ENCODE assay signal across 8 cellular contexts in genomic region chr2:26765475-26766200, GRCh38. TPM values are rescaled to one million over a fixed set of nuclear protein-coding genes. Genes with fewer than 3 reads are reported as not detected.
DNase-seq lines count a peak whose midpoint lies in the region; ATAC-seq and TF ChIP-seq lines count a peak whose summit lies in the region.

No MANE protein-coding gene starts in this region.

- no peak overlapping the region for H3K27ac ChIP-seq in GM23338 (ENCODE audit: low read depth)

- H3K4me1 Mint-ChIP-seq in GM23338: peaks cover 13% of the 10 kb centered on the region
- H3K4me1 Mint-ChIP-seq in T-helper 17 cell: peaks cover 29% of the 10 kb centered on the region

- H3K4me3 Mint-ChIP-seq in GM23338: peak overlapping the region; percentile 80
- H3K4me3 Mint-ChIP-seq in T-helper 17 cell: peak overlapping the region; percentile 94

- no peaks in the 10 kb centered on the region for H3K79me2 ChIP-seq in GM23338 (replicated peaks; ENCODE audit: insufficient read depth)

- no peaks in the 10 kb centered on the region for H3K9me2 ChIP-seq in GM23338 (ENCODE audit: insufficient read depth)

- H3K9me3 ChIP-seq in T-helper 17 cell (ENCODE audit: control insufficient read depth, low read length, poor library complexity, severe bottlenecking): no peaks in the 10 kb centered on the region
- no peaks in the 10 kb centered on the region for H3K9me3 ChIP-seq in skeletal muscle satellite cell (replicated peaks; ENCODE audit: low read length)

- no peaks in the 10 kb centered on the region; the same call in 2 of the 3 replicates for H3K9me3 Mint-ChIP-seq in GM23338

- no peaks in the 10 kb centered on the region for H4K20me1 ChIP-seq in GM23338 (replicated peaks; ENCODE audit: insufficient read depth)

- peaks cover 9% of the 10 kb centered on the region for H3K27me3 Mint-ChIP-seq in GM23338 (ENCODE audit: insufficient read depth, low read depth, poor library complexity)
- H3K27me3 Mint-ChIP-seq in T-helper 17 cell: no peaks in the 10 kb centered on the region

- H3K36me3 ChIP-seq in GM23338 (ENCODE audit: insufficient read depth) (no peaks in the 10 kb centered on the region), skeletal muscle satellite cell (ENCODE audit: insufficient read depth, low read length) (peaks cover 7% of the 10 kb centered on the region)

- no peak overlapping the region for H2AFZ ChIP-seq in GM23338

- H3K27ac Mint-ChIP-seq in GM23338: no peak overlapping the region
- H3K27ac Mint-ChIP-seq in T-helper 17 cell: peak overlapping the region; percentile 96

- peaks cover 9% of the 10 kb centered on the region; the same call in 1 of the 2 replicates for H3K27me3 ChIP-seq in GM23338 (ENCODE audit: insufficient read depth)
- H3K27me3 ChIP-seq in skeletal muscle satellite cell (ENCODE audit: control insufficient read depth, insufficient read depth, low read length): no peaks in the 10 kb centered on the region

- TF ChIP-seq CTCF in GM23338 (conservative IDR thresholded peaks at IDR 0.05; ENCODE audit: low read depth in 2 of 2) (no peak), fibroblast of pulmonary artery (IDR thresholded peaks at IDR 0.05; ENCODE audit: low read length, missing control alignments) (no peak)

- no peaks in the 10 kb centered on the region for H3K4me1 ChIP-seq in GM23338 (ENCODE audit: insufficient read depth)
- H3K4me1 ChIP-seq in skeletal muscle satellite cell (ENCODE audit: control insufficient read depth, insufficient read depth, low read length): peaks cover 25% of the 10 kb centered on the region

- peak overlapping the region; percentile 97 for H3K9ac ChIP-seq in skeletal muscle satellite cell (ENCODE audit: low read depth, low read length)

- ATAC-seq in GM23338 (no peak), T-helper 17 cell (no peak)

- H3K4me2 ChIP-seq in GM23338 (no peak overlapping the region), skeletal muscle satellite cell (ENCODE audit: low read length) (peak overlapping the region; percentile 96)

- no peaks in the 10 kb centered on the region for H3K36me3 Mint-ChIP-seq in GM23338 (ENCODE audit: low read depth)
- no peaks in the 10 kb centered on the region for H3K36me3 Mint-ChIP-seq in T-helper 17 cell (ENCODE audit: low read depth)

- DNase-seq in GM23338 (ENCODE audit: low spot score) (no peak), T-helper 17 cell (no peak), fibroblast of pulmonary artery (ENCODE audit: low read depth) (no peak), epidermal melanocyte (ENCODE audit: insufficient read length, low spot score) (no peak), G401 (ENCODE audit: low spot score) (no peak), 8988T (no peak), NCI-H2029 treated with DMSO at 0.1 percent for 48 hours (lab: John Stamatoyannopoulos, UW) (no peak)

- no peaks in the 10 kb centered on the region for H3F3A ChIP-seq in GM23338 (replicated peaks; ENCODE audit: low read depth)

- in situ Hi-C loops in G401 (cut with HindIII; ENCODE audit: low sequenced_read_pairs): no loop called here

- peak overlapping the region; percentile 91; the same call in 1 of the 2 replicates for H3K4me3 ChIP-seq in GM23338
- H3K4me3 ChIP-seq in fibroblast of pulmonary artery (replicated peaks; ENCODE audit: low read depth, low read length): peak overlapping the region; percentile 90
- peak overlapping the region; percentile 94 for H3K4me3 ChIP-seq in skeletal muscle satellite cell (ENCODE audit: low read length)

TF ChIP-seq in GM23338, 12 proteins besides CTCF, POLR2A, EP300 and RAD21 (continues in another document):
- TF ChIP-seq STAT1 (IDR thresholded peaks at IDR 0.05; ENCODE audit: unreplicated experiment) (no peak), ZNF114 (CRISPR knock-in tag; IDR thresholded peaks at IDR 0.05) (no peak), EZH2 (IDR thresholded peaks at IDR 0.05; ENCODE audit: low read depth, unreplicated experiment) (no peak), ZNF331 (CRISPR knock-in tag; IDR thresholded peaks at IDR 0.05; ENCODE audit: low read depth) (no peak), POLR2AphosphoS5 (IDR thresholded peaks at IDR 0.05; ENCODE audit: low read depth) (no peak), JUNB (IDR thresholded peaks at IDR 0.05; ENCODE audit: unreplicated experiment) (no peak), NANOG (IDR thresholded peaks at IDR 0.05; ENCODE audit: borderline replicate concordance) (no peak), CREB1 (CRISPR knock-in tag; IDR thresholded peaks at IDR 0.05; ENCODE audit: low read depth) (no peak)
- TF ChIP-seq, protein P1, sequence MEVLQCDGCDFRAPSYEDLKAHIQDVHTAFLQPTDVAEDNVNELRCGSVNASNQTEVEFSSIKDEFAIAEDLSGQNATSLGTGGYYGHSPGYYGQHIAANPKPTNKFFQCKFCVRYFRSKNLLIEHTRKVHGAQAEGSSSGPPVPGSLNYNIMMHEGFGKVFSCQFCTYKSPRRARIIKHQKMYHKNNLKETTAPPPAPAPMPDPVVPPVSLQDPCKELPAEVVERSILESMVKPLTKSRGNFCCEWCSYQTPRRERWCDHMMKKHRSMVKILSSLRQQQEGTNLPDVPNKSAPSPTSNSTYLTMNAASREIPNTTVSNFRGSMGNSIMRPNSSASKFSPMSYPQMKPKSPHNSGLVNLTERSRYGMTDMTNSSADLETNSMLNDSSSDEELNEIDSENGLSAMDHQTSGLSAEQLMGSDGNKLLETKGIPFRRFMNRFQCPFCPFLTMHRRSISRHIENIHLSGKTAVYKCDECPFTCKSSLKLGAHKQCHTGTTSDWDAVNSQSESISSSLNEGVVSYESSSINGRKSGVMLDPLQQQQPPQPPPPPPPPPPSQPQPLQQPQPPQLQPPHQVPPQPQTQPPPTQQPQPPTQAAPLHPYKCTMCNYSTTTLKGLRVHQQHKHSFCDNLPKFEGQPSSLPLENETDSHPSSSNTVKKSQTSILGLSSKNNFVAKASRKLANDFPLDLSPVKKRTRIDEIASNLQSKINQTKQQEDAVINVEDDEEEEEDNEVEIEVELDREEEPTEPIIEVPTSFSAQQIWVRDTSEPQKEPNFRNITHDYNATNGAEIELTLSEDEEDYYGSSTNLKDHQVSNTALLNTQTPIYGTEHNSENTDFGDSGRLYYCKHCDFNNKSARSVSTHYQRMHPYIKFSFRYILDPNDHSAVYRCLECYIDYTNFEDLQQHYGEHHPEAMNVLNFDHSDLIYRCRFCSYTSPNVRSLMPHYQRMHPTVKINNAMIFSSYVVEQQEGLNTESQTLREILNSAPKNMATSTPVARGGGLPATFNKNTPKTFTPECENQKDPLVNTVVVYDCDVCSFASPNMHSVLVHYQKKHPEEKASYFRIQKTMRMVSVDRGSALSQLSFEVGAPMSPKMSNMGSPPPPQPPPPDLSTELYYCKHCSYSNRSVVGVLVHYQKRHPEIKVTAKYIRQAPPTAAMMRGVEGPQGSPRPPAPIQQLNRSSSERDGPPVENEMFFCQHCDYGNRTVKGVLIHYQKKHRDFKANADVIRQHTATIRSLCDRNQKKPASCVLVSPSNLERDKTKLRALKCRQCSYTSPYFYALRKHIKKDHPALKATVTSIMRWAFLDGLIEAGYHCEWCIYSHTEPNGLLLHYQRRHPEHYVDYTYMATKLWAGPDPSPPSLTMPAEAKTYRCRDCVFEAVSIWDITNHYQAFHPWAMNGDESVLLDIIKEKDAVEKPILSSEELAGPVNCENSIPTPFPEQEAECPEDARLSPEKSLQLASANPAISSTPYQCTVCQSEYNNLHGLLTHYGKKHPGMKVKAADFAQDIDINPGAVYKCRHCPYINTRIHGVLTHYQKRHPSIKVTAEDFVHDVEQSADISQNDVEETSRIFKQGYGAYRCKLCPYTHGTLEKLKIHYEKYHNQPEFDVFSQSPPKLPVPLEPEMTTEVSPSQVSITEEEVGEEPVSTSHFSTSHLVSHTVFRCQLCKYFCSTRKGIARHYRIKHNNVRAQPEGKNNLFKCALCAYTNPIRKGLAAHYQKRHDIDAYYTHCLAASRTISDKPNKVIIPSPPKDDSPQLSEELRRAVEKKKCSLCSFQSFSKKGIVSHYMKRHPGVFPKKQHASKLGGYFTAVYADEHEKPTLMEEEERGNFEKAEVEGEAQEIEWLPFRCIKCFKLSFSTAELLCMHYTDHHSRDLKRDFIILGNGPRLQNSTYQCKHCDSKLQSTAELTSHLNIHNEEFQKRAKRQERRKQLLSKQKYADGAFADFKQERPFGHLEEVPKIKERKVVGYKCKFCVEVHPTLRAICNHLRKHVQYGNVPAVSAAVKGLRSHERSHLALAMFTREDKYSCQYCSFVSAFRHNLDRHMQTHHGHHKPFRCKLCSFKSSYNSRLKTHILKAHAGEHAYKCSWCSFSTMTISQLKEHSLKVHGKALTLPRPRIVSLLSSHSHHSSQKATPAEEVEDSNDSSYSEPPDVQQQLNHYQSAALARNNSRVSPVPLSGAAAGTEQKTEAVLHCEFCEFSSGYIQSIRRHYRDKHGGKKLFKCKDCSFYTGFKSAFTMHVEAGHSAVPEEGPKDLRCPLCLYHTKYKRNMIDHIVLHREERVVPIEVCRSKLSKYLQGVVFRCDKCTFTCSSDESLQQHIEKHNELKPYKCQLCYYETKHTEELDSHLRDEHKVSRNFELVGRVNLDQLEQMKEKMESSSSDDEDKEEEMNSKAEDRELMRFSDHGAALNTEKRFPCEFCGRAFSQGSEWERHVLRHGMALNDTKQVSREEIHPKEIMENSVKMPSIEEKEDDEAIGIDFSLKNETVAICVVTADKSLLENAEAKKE (CRISPR knock-in tag; IDR thresholded peaks at IDR 0.05): no peak

RNA-seq across cellular contexts. Expression of gene SLC35F6, which starts 1.6 kb away (rescaled TPM):
- total RNA-seq in GM23338 (2014; rRNA removed; shearing (Covaris generic)): 10.8 and 15.0 TPM in 2 replicates
- 4.9 and 6.0 TPM in 2 replicates for polyA plus RNA-seq in GM23338 (2016; fragmentation: Nextera tagmentation; extraction: Ambion mirVana)
- total RNA-seq in T-helper 17 cell: 10 to 100 TPM; 14.9 to 16.0 TPM
- 38.0 and 49.2 TPM in 2 replicates for total RNA-seq in skeletal muscle satellite cell (2012; rRNA removed)
- 15.8 and 27.5 TPM in 2 replicates for total RNA-seq in G401 (2014; rRNA removed; shearing (Covaris generic))

RNA-seq across cellular contexts. Expression of gene CENPA, which starts 20.2 kb away (rescaled TPM):
- total RNA-seq in GM23338 (2014; rRNA removed; shearing (Covaris generic)): 13.0 and 16.8 TPM in 2 replicates
- 24.2 and 26.3 TPM in 2 replicates for polyA plus RNA-seq in GM23338 (2016; fragmentation: Nextera tagmentation; extraction: Ambion mirVana)
- total RNA-seq in T-helper 17 cell: under 1 TPM; 0.50 to 0.52 TPM
- total RNA-seq in skeletal muscle satellite cell (2012; rRNA removed): 7.2 and 8.1 TPM in 2 replicates
- total RNA-seq in G401 (2014; rRNA removed; shearing (Covaris generic)): 42.0 and 59.8 TPM in 2 replicates
